In genomic region chr6:43627008-43627825, GRCh38 we compare ENCODE assay signal across 8 cellular contexts. TPM values are rescaled to one million over a fixed set of nuclear protein-coding genes. Genes with fewer than 3 reads are reported as not detected.
DNase-seq lines count a peak whose midpoint lies in the region; ATAC-seq and TF ChIP-seq lines count a peak whose summit lies in the region.

No MANE protein-coding gene starts in this region.

- peak overlapping the region; percentile 58 for H3K27ac Mint-ChIP-seq in CD4-positive, alpha-beta T cell

- CTCF ChIA-PET in CD4-positive, alpha-beta T cell (lab: Charles Lee) = interaction anchor here (0.6 to 1.9 kb wide), 3 partner anchors 19 to 316 kb away, joined by 3 to 4 read pairs (median 3); no protein-coding TSS in a partner anchor

- no peak for TF ChIP-seq CTCF in CD4-positive, alpha-beta T cell (IDR thresholded peaks at IDR 0.05)
- TF ChIP-seq CTCF in HL-60 (IDR thresholded peaks at IDR 0.05; ENCODE audit: insufficient read depth, low read length) (no peak), dorsolateral prefrontal cortex (IDR thresholded peaks at IDR 0.05 in 54 of 56, conservative IDR thresholded peaks at IDR 0.05 in 2 of 56; ENCODE audit: low read depth in 1 of 56, partially characterized antibody in 56 of 56) (no peak), upper lobe of left lung (IDR thresholded peaks at IDR 0.05) (no peak)

- H3K36me3 Mint-ChIP-seq in CD4-positive, alpha-beta T cell (ENCODE audit: low read depth) = peaks cover 53% of the 10 kb centered on the region

- H3K27me3 Mint-ChIP-seq in CD4-positive, alpha-beta T cell = no peaks in the 10 kb centered on the region

- H3K9me3 Mint-ChIP-seq in CD4-positive, alpha-beta T cell = no peaks in the 10 kb centered on the region

- TF ChIP-seq EP300 in upper lobe of left lung (IDR thresholded peaks at IDR 0.05) = peak in 1 of 4 donors; percentile 47

- no peak overlapping the region for H2BK120ac ChIP-seq in mesendoderm (ENCODE audit: low read depth, low read length)

- H3K4me3 ChIP-seq in HL-60 (replicated peaks; ENCODE audit: insufficient read depth, low read length) = no peak overlapping the region
- H3K4me3 ChIP-seq in dorsolateral prefrontal cortex = peak overlapping the region in 18 of 59 donors; percentile 2 to 99 (median 78)
- H3K4me3 ChIP-seq in mesendoderm (ENCODE audit: low read length) = no peak overlapping the region
- peak overlapping the region in 1 of 4 donors; percentile 81 for H3K4me3 ChIP-seq in upper lobe of left lung

- H3K9me3 ChIP-seq in CD4-positive, alpha-beta T cell (ENCODE audit: control insufficient read depth, low read length) = no peaks in the 10 kb centered on the region
- H3K9me3 ChIP-seq in upper lobe of left lung = no peaks in the 10 kb centered on the region

- H2BK15ac ChIP-seq in mesendoderm (replicated peaks; ENCODE audit: low read depth) = no peak overlapping the region

- no peak overlapping the region for H2AK5ac ChIP-seq in mesendoderm (ENCODE audit: low read length)

- H3K23ac ChIP-seq in mesendoderm (ENCODE audit: low read length) = no peak overlapping the region

- H3K56ac ChIP-seq in mesendoderm (ENCODE audit: low read length) = no peak overlapping the region

- no peak overlapping the region for H3K4me2 ChIP-seq in mesendoderm (ENCODE audit: low read length)

- H3K18ac ChIP-seq in mesendoderm (ENCODE audit: low read length) = no peak overlapping the region

- no peak for DNase-seq in CD4-positive, alpha-beta T cell
- peak; percentile 52 to 57 for DNase-seq in HL-60 (ENCODE audit: low read depth in 1 of 2, low spot score in 1 of 2)
- peak; percentile 84 to 90 for DNase-seq in SHP77 (lab: John Stamatoyannopoulos, UW)
- peak in 3 of 10 donors; percentile 31 to 55 (median 33) for DNase-seq in dorsolateral prefrontal cortex
- peak; percentile 51 for DNase-seq in mesendoderm
- peak in 1 of 2 donors; percentile 92 for DNase-seq in upper lobe of left lung
- no peak for DNase-seq in stimulated activated CD8-positive, alpha-beta memory T cell treated with anti-CD3 and anti-CD28 coated beads, Interleukin-4, amount 100 ng/mL, for 48 hours

- H3K4me1 Mint-ChIP-seq in CD4-positive, alpha-beta T cell (ENCODE audit: low read depth) = peaks cover 38% of the 10 kb centered on the region

- no peak overlapping the region for H4K5ac ChIP-seq in mesendoderm (ENCODE audit: low read length)

- intact Hi-C loops in CD4-positive, alpha-beta T cell (cut with DNase I, micrococcal nuclease) = loop anchor here in 1 of 2 experiments (5.0 kb wide), 6 partner anchors 110 to 1890 kb away; partner anchors contain the start of genes ABCC10, CUL7, POLR1C and TFEB
- intact Hi-C loops in dorsolateral prefrontal cortex (cut with DNase I) = loop anchor here (5.0 kb wide), 3 partner anchors 50 to 455 kb away; partner anchors contain the start of genes POLH (in 2 of the 2), XPO5 (in 2 of the 2), LRRC73 (in 1 of the 2) and SRF (in 1 of the 2)

- no peaks in the 10 kb centered on the region for H3K27me3 ChIP-seq in CD4-positive, alpha-beta T cell (ENCODE audit: control insufficient read depth, insufficient read depth, low read length)
- H3K27me3 ChIP-seq in HL-60 (ENCODE audit: insufficient read depth, poor library complexity, severe bottlenecking) (no peaks in the 10 kb centered on the region), dorsolateral prefrontal cortex (no peaks in the 10 kb centered on the region), mesendoderm (ENCODE audit: insufficient read depth, low read length, poor library complexity) (no peaks in the 10 kb centered on the region), upper lobe of left lung (no peaks in the 10 kb centered on the region)

- no peak overlapping the region for H3K4ac ChIP-seq in mesendoderm (ENCODE audit: low read depth, low read length)

- H3K4me1 ChIP-seq in mesendoderm (ENCODE audit: control insufficient read depth, low read depth, low read length) (peaks cover 3% of the 10 kb centered on the region), upper lobe of left lung (peaks cover 23 to 35% (median 29%) of the 10 kb centered on the region in 4 donors)

- ATAC-seq in CD4-positive, alpha-beta T cell (ENCODE audit: poor library complexity) = no peak
- ATAC-seq in upper lobe of left lung (ENCODE audit: low FRiP score in 2 of 2) = peak in 1 of 2 donors; percentile 28
- no peak for ATAC-seq in HG03095 (IDR thresholded peaks at IDR 0.05; ENCODE audit: unreplicated experiment)

- peaks cover 12% of the 10 kb centered on the region for H3K79me2 ChIP-seq in mesendoderm (ENCODE audit: control insufficient read depth, insufficient read depth, low read length)

- peak overlapping the region; percentile 10 for H3K27ac ChIP-seq in CD4-positive, alpha-beta T cell (ENCODE audit: low read depth, low read length)
- H3K27ac ChIP-seq in HL-60 (replicated peaks) = peak overlapping the region; percentile 90; the same call in 1 of the 2 replicates
- H3K27ac ChIP-seq in dorsolateral prefrontal cortex = peak overlapping the region in 42 of 59 donors; percentile 1 to 99 (median 48)
- H3K27ac ChIP-seq in mesendoderm (ENCODE audit: low read depth, low read length) = no peak overlapping the region
- H3K27ac ChIP-seq in upper lobe of left lung = peak overlapping the region; percentile 94 to 97 (median 95)

- H3K36me3 ChIP-seq in mesendoderm (ENCODE audit: control insufficient read depth, insufficient read depth, low read length) = peaks cover 21% of the 10 kb centered on the region
- H3K36me3 ChIP-seq in upper lobe of left lung = peaks cover 20 to 41% (median 38%) of the 10 kb centered on the region in 4 donors

- H3K9ac ChIP-seq in mesendoderm (ENCODE audit: low read length) = peak overlapping the region; percentile 25

- H2BK5ac ChIP-seq in mesendoderm (ENCODE audit: low read length) = no peak overlapping the region

- H4K8ac ChIP-seq in mesendoderm (ENCODE audit: low read depth, low read length) = no peak overlapping the region

- WGBS in mesendoderm (ENCODE audit: extremely low coverage, insufficient coverage, low lambda C conversion rate) = no CpG with 5 or more reads among the region's 5 CpGs
- 49 to 56% methylated on average over 5 of the region's 5 CpGs for WGBS in upper lobe of left lung, 2 donors

- POLR2A ChIA-PET in CD4-positive, alpha-beta T cell (lab: Charles Lee) = no interaction called here

- H3K79me1 ChIP-seq in mesendoderm (ENCODE audit: low read length) = peaks cover 17% of the 10 kb centered on the region

- TF ChIP-seq POLR2A in upper lobe of left lung (IDR thresholded peaks at IDR 0.05) = no peak

- H3K4me3 Mint-ChIP-seq in CD4-positive, alpha-beta T cell = peak overlapping the region; percentile 70

RNA-seq across cellular contexts. Expression of gene GTPBP2, which starts 1.8 kb away (rescaled TPM):
- total RNA-seq in CD4-positive, alpha-beta T cell = 10 to 100 TPM; 31.5 to 33.9 TPM
- total RNA-seq in dorsolateral prefrontal cortex (10 to 100 TPM; 26.4 to 55.6 (median 40.4) TPM), upper lobe of left lung (100 to 1,000 TPM in 1 of 6 donors, 10 to 100 TPM in 5; 41.3 to 128 (median 78.1) TPM)
- polyA plus RNA-seq in mesendoderm (2013, experiment 1 of 2) = 40.2 TPM
- 38.1 TPM for polyA plus RNA-seq in mesendoderm (2013, experiment 2 of 2)

RNA-seq across cellular contexts. Expression of gene MAD2L1BP, which starts 8.4 kb away (rescaled TPM):
- total RNA-seq in CD4-positive, alpha-beta T cell = 10 to 100 TPM; 36.6 to 39.2 TPM
- total RNA-seq in dorsolateral prefrontal cortex (10 to 100 TPM; 10.4 to 32.4 (median 21.9) TPM), upper lobe of left lung (10 to 100 TPM; 16.8 to 66.4 (median 24.9) TPM)
- 34.1 TPM for polyA plus RNA-seq in mesendoderm (2013, experiment 1 of 2)
- 33.3 TPM for polyA plus RNA-seq in mesendoderm (2013, experiment 2 of 2)

RNA-seq across cellular contexts. Expression of gene RSPH9, which starts 17.6 kb away (rescaled TPM):
- total RNA-seq in CD4-positive, alpha-beta T cell = not detected
- 1 to 10 TPM in 7 of 120 experiments, under 1 TPM in 101, not detected in 12; 0.18 to 1.5 (median 0.52) TPM for total RNA-seq in dorsolateral prefrontal cortex
- 0.08 TPM for polyA plus RNA-seq in mesendoderm (2013, experiment 1 of 2)
- 0.03 TPM for polyA plus RNA-seq in mesendoderm (2013, experiment 2 of 2)
- total RNA-seq in upper lobe of left lung = 1 to 10 TPM in 5 of 6 donors, under 1 TPM in 1; 0.20 to 4.2 (median 2.1) TPM

RNA-seq across cellular contexts. Expression of gene POLH, which starts 51.2 kb away (rescaled TPM):
- total RNA-seq in CD4-positive, alpha-beta T cell = 1 to 10 TPM; 4.2 to 4.4 TPM
- total RNA-seq in dorsolateral prefrontal cortex (10 to 100 TPM in 90 of 120 experiments, 1 to 10 TPM in 30; 6.2 to 24.4 (median 11.6) TPM), upper lobe of left lung (10 to 100 TPM in 5 of 6 donors, 1 to 10 TPM in 1; 9.1 to 27.5 (median 19.8) TPM)
- 1.9 TPM for polyA plus RNA-seq in mesendoderm (2013, experiment 1 of 2)
- 2.1 TPM for polyA plus RNA-seq in mesendoderm (2013, experiment 2 of 2)

RNA-seq across cellular contexts. Expression of gene XPO5, which starts 51.4 kb away (rescaled TPM):
- total RNA-seq in CD4-positive, alpha-beta T cell = 10 to 100 TPM; 26.8 to 31.2 TPM
- total RNA-seq in dorsolateral prefrontal cortex = 10 to 100 TPM; 25.5 to 71.5 (median 43.3) TPM
- 52.2 TPM for polyA plus RNA-seq in mesendoderm (2013, experiment 1 of 2)
- 47.9 TPM for polyA plus RNA-seq in mesendoderm (2013, experiment 2 of 2)
- 10 to 100 TPM; 17.9 to 48.2 (median 25.1) TPM for total RNA-seq in upper lobe of left lung

Comparison
In these comparisons a context has a peak if more than half of its experiments do, and no peak if none do; other contexts are left out.
1. DNase-seq: peak in HL-60 (2 of 2), SHP77 (2 of 2) and mesendoderm (single experiment); none in CD4-positive, alpha-beta T cell (0 of 10) and stimulated activated CD8-positive, alpha-beta memory T cell treated with anti-CD3 and anti-CD28 coated beads, Interleukin-4, amount 100 ng/mL, for 48 hours (single experiment).